8 cellular contexts compared by ENCODE assay signal in the genomic region with DNA sequence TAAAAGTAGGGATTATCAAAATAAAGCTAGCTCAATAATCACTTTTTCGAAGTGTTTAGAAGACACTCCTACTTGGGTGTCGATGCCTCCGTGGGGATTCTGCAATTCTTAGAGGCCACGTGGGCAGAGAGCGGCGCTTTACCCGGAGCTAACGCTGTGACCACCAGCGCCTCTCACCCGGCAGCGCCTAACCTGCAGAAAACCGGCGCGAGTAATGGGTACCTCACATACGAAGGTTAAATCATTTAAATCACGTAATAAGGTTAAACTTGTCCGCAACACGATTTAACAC. TPM values are rescaled to one million over a fixed set of nuclear protein-coding genes. Genes with fewer than 3 reads are reported as not detected.
DNase-seq lines count a peak whose midpoint lies in the region; ATAC-seq, FAIRE-seq and TF ChIP-seq lines count a peak whose summit lies in the region.

No MANE protein-coding gene starts in this region.

- no peak overlapping the region for H3K14ac ChIP-seq in H1 (ENCODE audit: insufficient read length)

- H3K4me2 ChIP-seq in H1 (ENCODE audit: insufficient read depth in 1 of 2, low read depth in 2 of 2, low read length in 2 of 2): peak overlapping the region; percentile 69 to 96

- no peaks in the 10 kb centered on the region; the same call in 1 of the 2 replicates for H3K23me2 ChIP-seq in H1 (ENCODE audit: low read depth, low read length)

- H3K27ac ChIP-seq in H1 (ENCODE audit: low read depth, low read length): peak overlapping the region; percentile 93

- H4K20me1 ChIP-seq in H1 (replicated peaks in 1 of 2; ENCODE audit: control insufficient read depth in 1 of 2, insufficient read depth in 2 of 2, low read length in 2 of 2): peaks cover 6 to 8% of the 10 kb centered on the region in 2 experiments

- H2BK120ac ChIP-seq in H1 (replicated peaks; ENCODE audit: low read depth, low read length): no peak overlapping the region

- TF ChIP-seq RAD21 in H1 (IDR thresholded peaks at IDR 0.05 in 1 of 2, conservative IDR thresholded peaks at IDR 0.05 in 1 of 2; ENCODE audit: low read depth in 2 of 2, low read length in 2 of 2): no peak

- H3K9me3 ChIP-seq in H1 (ENCODE audit: insufficient read depth in 2 of 2, low read depth in 1 of 2, low read length in 1 of 2) (no peaks in the 10 kb centered on the region), mucosa of descending colon (no peaks in the 10 kb centered on the region)

- H3K4ac ChIP-seq in H1 (replicated peaks; ENCODE audit: insufficient read length, low read depth, low read length): no peak overlapping the region

- CTCF ChIA-PET in activated CD8-positive, alpha-beta T cell treated with anti-CD3 and anti-CD28 coated beads for 36 hours (lab: Charles Lee): interaction anchor here (1.1 kb wide), 1 partner anchor 43 kb away, joined by 5 read pairs; the partner anchor contains the start of gene MED17
- CTCF ChIA-PET in H1 (lab: Charles Lee; ENCODE audit: partially characterized antibody): interaction anchor here (1.3 to 1.5 kb wide), 2 partner anchors 9 to 10 kb away, joined by 3 to 5 read pairs; no protein-coding TSS in a partner anchor

- H3K56ac ChIP-seq in H1 (replicated peaks; ENCODE audit: insufficient read length, low read depth, low read length): peak overlapping the region; percentile 81

- H3K79me1 ChIP-seq in H1 (ENCODE audit: low read depth, low read length): no peaks in the 10 kb centered on the region; the same call in 1 of the 2 replicates

- H3K36me3 ChIP-seq in H1 (ENCODE audit: control insufficient read depth in 2 of 4, insufficient read depth in 4 of 4, low read length in 3 of 4): peaks cover 18 to 51% (median 40%) of the 10 kb centered on the region in 4 experiments
- peaks cover 4% of the 10 kb centered on the region for H3K36me3 ChIP-seq in mucosa of descending colon (ENCODE audit: low read depth)

- H3K18ac ChIP-seq in H1 (ENCODE audit: extremely low read depth, low read length): peak overlapping the region; percentile 89

- 1% methylated on average over 18 of the region's 18 CpGs; no CpG with 5 or more reads in 1 of the 2 experiments for WGBS in H1 (ENCODE audit: extremely low coverage in 1 of 2, insufficient coverage in 1 of 2, insufficient read length in 1 of 2, insufficient replicate concordance in 2 of 2, low coverage in 1 of 2, low lambda C conversion rate in 2 of 2, missing lambda C conversion rate in 1 of 2), 2 experiments

- intact Hi-C loops in activated CD8-positive, alpha-beta T cell treated with anti-CD3 and anti-CD28 coated beads for 36 hours (cut with micrococcal nuclease): loop anchor here (10.0 kb wide), 1 partner anchor 384 kb away; the partner anchor contains the start of gene PANX1
- intact Hi-C loops in mucosa of descending colon (cut with DNase I, micrococcal nuclease): no loop called here

- H2BK20ac ChIP-seq in H1 (ENCODE audit: low read length): no peak overlapping the region

- H3K23ac ChIP-seq in H1 (ENCODE audit: insufficient read length): no peak overlapping the region

- peak overlapping the region; percentile 85 to 100 (median 97) for H3K9ac ChIP-seq in H1 (replicated peaks in 1 of 4; ENCODE audit: extremely low read depth in 1 of 4, low read depth in 3 of 4, low read length in 3 of 4)

- H3K4me3 ChIP-seq in H1 (ENCODE audit: extremely low read depth in 1 of 4, insufficient read depth in 2 of 4, low read depth in 3 of 4, low read length in 4 of 4): peak overlapping the region; percentile 91 to 100 (median 98)
- H3K4me3 ChIP-seq in mucosa of descending colon: peak overlapping the region; percentile 69

- no peaks in the 10 kb centered on the region for H3K27me3 ChIP-seq in H1 (replicated peaks in 1 of 4; ENCODE audit: control insufficient read depth in 3 of 4, extremely low read depth in 1 of 4, insufficient read depth in 3 of 4, low read length in 3 of 4)

- H3K27me3 Mint-ChIP-seq in activated CD8-positive, alpha-beta T cell treated with anti-CD3 and anti-CD28 coated beads for 36 hours: no peaks in the 10 kb centered on the region

- no peak overlapping the region for H2BK12ac ChIP-seq in H1 (ENCODE audit: low read depth, low read length)

- no peaks in the 10 kb centered on the region for H3K9me3 Mint-ChIP-seq in activated CD8-positive, alpha-beta T cell treated with anti-CD3 and anti-CD28 coated beads for 36 hours

- FAIRE-seq in H1 (lab: Jason Lieb, UNC): no peak

- POLR2A ChIA-PET in activated CD8-positive, alpha-beta T cell treated with anti-CD3 and anti-CD28 coated beads for 36 hours (lab: Charles Lee): interaction anchor here (0.7 to 7.0 kb wide), 19 partner anchors 13 to 1327 kb away, joined by 3 to 125 read pairs (median 7); partner anchors contain the start of genes ANKRD49, CEP295, MED17 and MRE11
- POLR2A ChIA-PET in H1 (lab: Charles Lee; ENCODE audit: partially characterized antibody): interaction anchor here (0.7 to 16.4 kb wide), 29 partner anchors 11 to 931 kb away, joined by 3 to 495 read pairs (median 6); partner anchors contain the start of genes CEP295, MED17 and SLC36A4

- peaks cover 3 to 9% (median 6%) of the 10 kb centered on the region in 4 experiments; a peak in 6 of 7 replicates for H3K4me1 ChIP-seq in H1 (replicated peaks in 1 of 4; ENCODE audit: control insufficient read depth in 3 of 4, insufficient read depth in 4 of 4, low read length in 3 of 4)
- peaks cover 34% of the 10 kb centered on the region for H3K4me1 ChIP-seq in mucosa of descending colon (ENCODE audit: low read depth)

- no peak overlapping the region for H2AFZ ChIP-seq in H1 (ENCODE audit: low read length)

- peak overlapping the region; percentile 98; the same call in 1 of the 2 replicates for H2AK5ac ChIP-seq in H1 (ENCODE audit: low read depth, low read length)

- TF ChIP-seq CTCF in activated CD8-positive, alpha-beta T cell treated with anti-CD3 and anti-CD28 coated beads for 36 hours (IDR thresholded peaks at IDR 0.05): no peak
- TF ChIP-seq CTCF in H1 (IDR thresholded peaks at IDR 0.05; ENCODE audit: control extremely low read depth in 1 of 3, insufficient read depth in 1 of 3, low read depth in 1 of 3, low read length in 3 of 3) (no peak), mucosa of descending colon (IDR thresholded peaks at IDR 0.05) (no peak)

- H4K5ac ChIP-seq in H1 (ENCODE audit: insufficient read length, low read depth, low read length): peak overlapping the region; percentile 90

- peak overlapping the region; percentile 90 for H2BK5ac ChIP-seq in H1 (ENCODE audit: low read depth, low read length)

- TF ChIP-seq POLR2A in H1 (IDR thresholded peaks at IDR 0.05; ENCODE audit: control extremely low read depth in 1 of 2, low read depth in 2 of 2, low read length in 2 of 2): no peak

- H4K8ac ChIP-seq in H1 (ENCODE audit: extremely low read depth, insufficient read depth, low read length): peak overlapping the region; percentile 95; the same call in 1 of the 2 replicates

- DNase-seq in AG08395 (ENCODE audit: low spot score) (peak; percentile 64), NCI-H526 treated with DMSO at 0.1 percent for 48 hours (lab: John Stamatoyannopoulos, UW) (peak; percentile 87), H1 (ENCODE audit: low read depth in 1 of 2, low spot score in 2 of 2) (no peak), mucosa of descending colon (peak; percentile 65 to 78 (median 69))
- peak; percentile 74 for DNase-seq in activated CD8-positive, alpha-beta T cell treated with anti-CD3 and anti-CD28 coated beads for 36 hours
- DNase-seq in stimulated activated CD8-positive, alpha-beta memory T cell treated with anti-CD3 and anti-CD28 coated beads, Interleukin-7, amount 100 ng/mL, for 48 hours (ENCODE audit: extremely low read depth in 1 of 2, low read depth in 1 of 2): peak; percentile 27 to 54

- no peak for TF ChIP-seq EP300 in H1 (IDR thresholded peaks at IDR 0.05; ENCODE audit: borderline replicate concordance in 1 of 2, low read depth in 2 of 2, low read length in 2 of 2)

- H3K27ac Mint-ChIP-seq in activated CD8-positive, alpha-beta T cell treated with anti-CD3 and anti-CD28 coated beads for 36 hours: peak overlapping the region; percentile 100

- H3K36me3 Mint-ChIP-seq in activated CD8-positive, alpha-beta T cell treated with anti-CD3 and anti-CD28 coated beads for 36 hours (ENCODE audit: low read depth): peaks cover 60% of the 10 kb centered on the region

- H3K4me3 Mint-ChIP-seq in activated CD8-positive, alpha-beta T cell treated with anti-CD3 and anti-CD28 coated beads for 36 hours: peak overlapping the region; percentile 98

- ATAC-seq in GM18868 (IDR thresholded peaks at IDR 0.05; ENCODE audit: unreplicated experiment) (peak; percentile 38), HG03196 (IDR thresholded peaks at IDR 0.05; ENCODE audit: unreplicated experiment) (peak; percentile 28), mucosa of descending colon (peak; percentile 52)
- peak; percentile 37 for ATAC-seq in activated CD8-positive, alpha-beta T cell treated with anti-CD3 and anti-CD28 coated beads for 36 hours

- H3K4me1 Mint-ChIP-seq in activated CD8-positive, alpha-beta T cell treated with anti-CD3 and anti-CD28 coated beads for 36 hours (ENCODE audit: low read depth): peaks cover 45% of the 10 kb centered on the region

- H3K79me2 ChIP-seq in H1 (ENCODE audit: control insufficient read depth in 1 of 2, insufficient read depth in 2 of 2, low read length in 2 of 2): peaks cover 18 to 79% of the 10 kb centered on the region in 2 experiments

- H4K91ac ChIP-seq in H1 (replicated peaks; ENCODE audit: insufficient read length, low read length): peak overlapping the region; percentile 48

- H2BK15ac ChIP-seq in H1 (ENCODE audit: low read length): no peak overlapping the region

RNA-seq across cellular contexts. Expression of gene TAF1D, which starts 0.5 kb away (rescaled TPM):
- 100 to 1,000 TPM; 334 to 344 TPM for total RNA-seq in activated CD8-positive, alpha-beta T cell treated with anti-CD3 and anti-CD28 coated beads for 36 hours
- total RNA-seq in H1 (2021; fragmentation: NEBNext Ultra II Directional; extraction: Animal tissue kit (Norgen Biotek cat#: 25700)): 202 and 212 TPM in 2 replicates
- polyA plus RNA-seq in H1 (2011; rRNA removed): 45.8 and 64.7 TPM in 2 replicates
- polyA plus RNA-seq in H1 (2011; cell fraction: cytosol; rRNA removed): 114 TPM
- 63.1 TPM for polyA plus RNA-seq in H1 (2011; cell fraction: nucleus; rRNA removed)
- polyA plus RNA-seq in H1 (2012, experiment 1 of 2): 63.0 to 156 TPM (median 74.1 TPM) in 4 replicates
- 28.4 TPM for polyA plus RNA-seq in H1 (2012, experiment 2 of 2)
- 252 TPM for polyA plus RNA-seq in H1 (2013, experiment 1 of 2)
- polyA plus RNA-seq in H1 (2013, experiment 2 of 2): 227 TPM
- 71.9 and 81.3 TPM in 2 replicates for polyA minus RNA-seq in H1 (2011; rRNA and poly(A)+ RNA removed)
- 61.6 TPM for polyA minus RNA-seq in H1 (2011; cell fraction: cytosol; rRNA and poly(A)+ RNA removed)
- 339 TPM for polyA minus RNA-seq in H1 (2011; cell fraction: nucleus; rRNA and poly(A)+ RNA removed)
- total RNA-seq in mucosa of descending colon: 10 to 100 TPM; 64.7 to 85.2 (median 84.0) TPM

RNA-seq across cellular contexts. Expression of gene C11orf54, which starts 0.7 kb away (rescaled TPM):
- 10 to 100 TPM; 17.0 to 18.9 TPM for total RNA-seq in activated CD8-positive, alpha-beta T cell treated with anti-CD3 and anti-CD28 coated beads for 36 hours
- 21.5 and 24.5 TPM in 2 replicates for total RNA-seq in H1 (2021; fragmentation: NEBNext Ultra II Directional; extraction: Animal tissue kit (Norgen Biotek cat#: 25700))
- polyA plus RNA-seq in H1 (2011; rRNA removed): 3.9 and 14.7 TPM in 2 replicates
- 12.6 TPM for polyA plus RNA-seq in H1 (2011; cell fraction: cytosol; rRNA removed)
- 2.6 TPM for polyA plus RNA-seq in H1 (2011; cell fraction: nucleus; rRNA removed)
- polyA plus RNA-seq in H1 (2012, experiment 1 of 2): 9.6 to 25.4 TPM (median 13.4 TPM) in 4 replicates
- 2.5 TPM for polyA plus RNA-seq in H1 (2012, experiment 2 of 2)
- 12.0 TPM for polyA plus RNA-seq in H1 (2013, experiment 1 of 2)
- polyA plus RNA-seq in H1 (2013, experiment 2 of 2): 11.7 TPM
- 7.6 and 14.9 TPM in 2 replicates for polyA minus RNA-seq in H1 (2011; rRNA and poly(A)+ RNA removed)
- 7.9 TPM for polyA minus RNA-seq in H1 (2011; cell fraction: cytosol; rRNA and poly(A)+ RNA removed)
- polyA minus RNA-seq in H1 (2011; cell fraction: nucleus; rRNA and poly(A)+ RNA removed): 12.8 TPM
- 10 to 100 TPM; 42.8 to 96.0 (median 48.0) TPM for total RNA-seq in mucosa of descending colon

RNA-seq across cellular contexts. Expression of gene MED17, which starts 43.3 kb away (rescaled TPM):
- total RNA-seq in activated CD8-positive, alpha-beta T cell treated with anti-CD3 and anti-CD28 coated beads for 36 hours: 10 to 100 TPM; 30.1 to 31.3 TPM
- total RNA-seq in H1 (2021; fragmentation: NEBNext Ultra II Directional; extraction: Animal tissue kit (Norgen Biotek cat#: 25700)): 30.4 and 33.7 TPM in 2 replicates
- polyA plus RNA-seq in H1 (2011; rRNA removed): 8.0 and 8.8 TPM in 2 replicates
- polyA plus RNA-seq in H1 (2011; cell fraction: cytosol; rRNA removed): 9.8 TPM
- 15.3 TPM for polyA plus RNA-seq in H1 (2011; cell fraction: nucleus; rRNA removed)
- 11.4 to 20.0 TPM (median 15.0 TPM) in 4 replicates for polyA plus RNA-seq in H1 (2012, experiment 1 of 2)
- 2.8 TPM for polyA plus RNA-seq in H1 (2012, experiment 2 of 2)
- 16.0 TPM for polyA plus RNA-seq in H1 (2013, experiment 1 of 2)
- 15.3 TPM for polyA plus RNA-seq in H1 (2013, experiment 2 of 2)
- polyA minus RNA-seq in H1 (2011; rRNA and poly(A)+ RNA removed): 19.8 and 20.5 TPM in 2 replicates
- 10.5 TPM for polyA minus RNA-seq in H1 (2011; cell fraction: cytosol; rRNA and poly(A)+ RNA removed)
- 50.3 TPM for polyA minus RNA-seq in H1 (2011; cell fraction: nucleus; rRNA and poly(A)+ RNA removed)
- 10 to 100 TPM; 22.3 to 33.8 (median 29.6) TPM for total RNA-seq in mucosa of descending colon

Comparison
In these comparisons a context has a peak if more than half of its experiments do, and no peak if none do; other contexts are left out.
1. DNase-seq: peak in AG08395 (single experiment), NCI-H526 treated with DMSO at 0.1 percent for 48 hours (single experiment), activated CD8-positive, alpha-beta T cell treated with anti-CD3 and anti-CD28 coated beads for 36 hours (single experiment), mucosa of descending colon (3 of 3) and stimulated activated CD8-positive, alpha-beta memory T cell treated with anti-CD3 and anti-CD28 coated beads, Interleukin-7, amount 100 ng/mL, for 48 hours (2 of 2); none in H1 (0 of 2).
2. Peak in every context shown above with its lines, with median percentiles within 50 percentile points of each other: ATAC-seq.